10 cellular contexts compared by ENCODE assay signal in the genomic region with DNA sequence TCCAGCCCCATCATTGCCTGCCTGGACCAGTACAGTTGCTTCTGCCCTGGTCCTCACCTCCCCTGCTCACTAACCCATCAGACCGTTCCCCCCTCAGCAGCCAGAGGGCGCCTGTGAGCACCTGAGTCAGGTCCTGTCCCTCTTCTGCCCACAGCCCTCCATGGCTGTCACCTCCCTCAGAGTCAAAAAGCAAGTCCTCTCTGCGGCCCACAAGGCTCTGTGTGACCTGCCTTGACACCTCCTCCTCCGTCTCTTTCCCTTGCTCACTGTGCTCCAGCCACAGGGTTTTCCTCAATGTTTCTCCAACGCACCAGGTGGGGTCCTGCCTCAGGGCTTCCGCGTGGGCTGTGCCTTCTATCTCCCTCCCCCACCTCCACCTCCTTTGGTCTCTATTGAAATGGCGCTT. TPM values are rescaled to one million over a fixed set of nuclear protein-coding genes. Genes with fewer than 3 reads are reported as not detected.
A peak's percentile ranks its signal among the peaks of the same experiment; 100 is the strongest.
DNase-seq lines count a peak whose midpoint lies in the region; ATAC-seq and TF ChIP-seq lines count a peak whose summit lies in the region.
"Had no signal": no experiment of that assay in that cellular context is flagged by ENCODE, and none has a peak within 500 bp of the region (broad histone marks: within the 10 kb centered on the region; RNA-seq: fewer than 3 reads in every experiment).

No MANE protein-coding gene starts in this region.

- H3K36me3 ChIP-seq in Loucy (ENCODE audit: insufficient read depth, low read length) (no peaks in the 10 kb centered on the region), spleen (no peaks in the 10 kb centered on the region)

- no peaks in the 10 kb centered on the region for H4K20me1 ChIP-seq in Loucy (ENCODE audit: insufficient read depth, low read length, poor library complexity, severe bottlenecking)

- no peaks in the 10 kb centered on the region for H3K9me3 ChIP-seq in Loucy (ENCODE audit: insufficient read depth, low read depth, low read length)
- H3K9me3 ChIP-seq in spleen: no peaks in the 10 kb centered on the region

- no peak overlapping the region for H3K4me3 ChIP-seq in Loucy (ENCODE audit: low read length, poor library complexity, severe bottlenecking)
- no peak overlapping the region for H3K4me3 ChIP-seq in spleen

- ATAC-seq in HG02623 (IDR thresholded peaks at IDR 0.05; ENCODE audit: unreplicated experiment) (no peak), GM21737 (IDR thresholded peaks at IDR 0.05; ENCODE audit: unreplicated experiment) (no peak)

- DNase-seq in GM03348 (ENCODE audit: low spot score) (peak; percentile 59), germinal center (ENCODE audit: low spot score) (peak; percentile 75), spleen (peak; percentile 77), DMS114 treated with DMSO at 0.1 percent for 48 hours (lab: John Stamatoyannopoulos, UW; ENCODE audit: unreplicated experiment) (no peak)
- DNase-seq in activated CD8-positive, alpha-beta memory T cell treated with anti-CD3 and anti-CD28 coated beads, Interleukin-2, amount 50 U/mL, for 4 hours: peak; percentile 49

- no peaks in the 10 kb centered on the region for H3K4me1 ChIP-seq in Loucy (ENCODE audit: insufficient read depth, low read length, poor library complexity, severe bottlenecking)
- no peaks in the 10 kb centered on the region for H3K4me1 ChIP-seq in spleen
- H3K4me1 ChIP-seq: parathyroid adenoma had no signal

- no peak for TF ChIP-seq POLR2A in spleen (IDR thresholded peaks at IDR 0.05)

- no peaks in the 10 kb centered on the region for H3K9me2 ChIP-seq in Loucy (replicated peaks; ENCODE audit: low read depth, low read length)

- no peak overlapping the region for H3K4me2 ChIP-seq in Loucy (ENCODE audit: low read depth, low read length, poor library complexity, severe bottlenecking)

- peak; percentile 70 for TF ChIP-seq CTCF in Loucy (conservative IDR thresholded peaks at IDR 0.05; ENCODE audit: low read length)
- peak in 8 of 11 experiments; percentile 24 to 63 (median 49) for TF ChIP-seq CTCF in spleen (IDR thresholded peaks at IDR 0.05 in 8 of 11, conservative IDR thresholded peaks at IDR 0.05 in 3 of 11)

- WGBS in spleen, 5 donors: 32 to 37% (median 33%) methylated on average over 8 of the region's 8 CpGs

- intact Hi-C loops in spleen (cut with DNase I; ENCODE audit: low total_unique reads): no loop called here

- no peak overlapping the region for H2AFZ ChIP-seq in Loucy (ENCODE audit: low read length)
- H2AFZ ChIP-seq: parathyroid adenoma had no signal

- no peaks in the 10 kb centered on the region for H3K79me2 ChIP-seq in Loucy (ENCODE audit: insufficient read depth, low read length)
- H3K79me2 ChIP-seq: parathyroid adenoma had no signal

- no peak overlapping the region for H3K27ac ChIP-seq in spleen
- H3K27ac ChIP-seq: parathyroid adenoma had no signal

- no peak overlapping the region for H3K9ac ChIP-seq in Loucy (ENCODE audit: low read depth, low read length, poor library complexity, severe bottlenecking)
- H3K9ac ChIP-seq: parathyroid adenoma had no signal

- H3K27me3 ChIP-seq in Loucy (ENCODE audit: insufficient read depth, low read length, poor library complexity, severe bottlenecking) (no peaks in the 10 kb centered on the region), spleen (replicated peaks in 1 of 7) (peaks cover 0 to 57% (median 0%) of the 10 kb centered on the region in 7 donors)

- no peaks in the 10 kb centered on the region for H3F3A ChIP-seq in Loucy (ENCODE audit: low read depth)

RNA-seq across cellular contexts. Expression of a gene that starts 29.4 kb away (rescaled TPM):
- 10 to 100 TPM; 33.4 to 77.9 (median 47.1) TPM for total RNA-seq in spleen
- 1 to 10 TPM; 1.2 to 4.8 (median 1.9) TPM for polyA plus RNA-seq in spleen
- total RNA-seq: T-helper 1 cell treated with Interleukin-12 subunit alpha and Interleukin-12 subunit beta and Interleukin-4 antibody, amounts not matched to agents 30 ng/mL and 1 ng/mL, for 36 hours had no signal
